Comparison of ENCODE assay signal across 23 cellular contexts in genomic region chr1:40985875-40986274, GRCh38. TPM values are rescaled to one million over a fixed set of nuclear protein-coding genes. Genes with fewer than 3 reads are reported as not detected.
DNase-seq lines count a peak whose midpoint lies in the region; ATAC-seq and TF ChIP-seq lines count a peak whose summit lies in the region.
"Had no signal": no experiment of that assay in that cellular context is flagged by ENCODE, and none has a peak within 500 bp of the region (broad histone marks: within the 10 kb centered on the region; RNA-seq: fewer than 3 reads in every experiment).

No MANE protein-coding gene starts in this region.

- H3K27me3 ChIP-seq in thyroid gland: no peaks in the 10 kb centered on the region
- H3K27me3 ChIP-seq: brain microvascular endothelial cell, dorsolateral prefrontal cortex, esophagus squamous epithelium, MG63, neutrophil had no signal

- peaks cover 55% of the 10 kb centered on the region for H3K4me1 Mint-ChIP-seq in activated CD8-positive, alpha-beta T cell treated with anti-CD3 and anti-CD28 coated beads for 36 hours (ENCODE audit: low read depth)
- peaks cover 33% of the 10 kb centered on the region for H3K4me1 Mint-ChIP-seq in activated CD8-positive, alpha-beta T cell treated with anti-CD3 and anti-CD28 coated beads, Interleukin-2, amount 10 ng/mL, durations not matched to agents 7 days and 5 days (ENCODE audit: low read depth)
- H3K4me1 Mint-ChIP-seq in activated T-helper 2 cell treated with anti-CD3 and anti-CD28 coated beads, Interferon-gamma antibody, Interleukin-2, Interleukin-4, amounts not matched to agents 10 μg/mL and 5 μg/mL and 100 μg/mL, durations not matched to agents 14 hours and 24 hours and 36 hours (ENCODE audit: low read depth): peaks cover 59% of the 10 kb centered on the region
- peaks cover 18 to 21% of the 10 kb centered on the region in 2 donors for H3K4me1 Mint-ChIP-seq in natural killer cell treated with Interleukin-12 subunit alpha and Interleukin-12 subunit beta and Interleukin-15 and Interleukin-18, amount 100 ng/mL, for 72 hours (ENCODE audit: low read depth in 2 of 2)

- WGBS in thyroid gland, 2 donors: 83 to 94% methylated on average over 3 of the region's 3 CpGs

- no peaks in the 10 kb centered on the region for H3K9me3 ChIP-seq in thyroid gland
- H3K9me3 ChIP-seq: esophagus squamous epithelium, MG63, neutrophil had no signal

- H3K9me3 Mint-ChIP-seq in activated CD8-positive, alpha-beta T cell treated with anti-CD3 and anti-CD28 coated beads for 36 hours: no peaks in the 10 kb centered on the region
- H3K9me3 Mint-ChIP-seq in activated CD8-positive, alpha-beta T cell treated with anti-CD3 and anti-CD28 coated beads, Interleukin-2, amount 10 ng/mL, durations not matched to agents 7 days and 5 days (ENCODE audit: insufficient read depth): no peaks in the 10 kb centered on the region
- no peaks in the 10 kb centered on the region for H3K9me3 Mint-ChIP-seq in activated T-helper 2 cell treated with anti-CD3 and anti-CD28 coated beads, Interferon-gamma antibody, Interleukin-2, Interleukin-4, amounts not matched to agents 10 μg/mL and 5 μg/mL and 100 μg/mL, durations not matched to agents 14 hours and 24 hours and 36 hours
- no peaks in the 10 kb centered on the region for H3K9me3 Mint-ChIP-seq in natural killer cell treated with Interleukin-12 subunit alpha and Interleukin-12 subunit beta and Interleukin-15 and Interleukin-18, amount 100 ng/mL, for 72 hours
- H3K9me3 Mint-ChIP-seq: CD4-positive, alpha-beta memory T cell had no signal

- peaks cover 37 to 57% of the 10 kb centered on the region in 2 donors for H3K4me1 ChIP-seq in thyroid gland

- CTCF ChIA-PET in activated CD8-positive, alpha-beta T cell treated with anti-CD3 and anti-CD28 coated beads for 36 hours (lab: Charles Lee): interaction anchor here (2.0 kb wide), 1 partner anchor 17 kb away, joined by 8 read pairs; no protein-coding TSS in a partner anchor
- CTCF ChIA-PET in activated CD8-positive, alpha-beta T cell treated with anti-CD3 and anti-CD28 coated beads, Interleukin-2, amount 10 ng/mL, durations not matched to agents 7 days and 5 days (lab: Charles Lee): interaction anchor here (1.1 kb wide), 1 partner anchor 37 kb away, joined by 3 read pairs; no protein-coding TSS in a partner anchor

- peaks cover 96% of the 10 kb centered on the region for H3K36me3 Mint-ChIP-seq in activated CD8-positive, alpha-beta T cell treated with anti-CD3 and anti-CD28 coated beads for 36 hours (ENCODE audit: low read depth)
- H3K36me3 Mint-ChIP-seq in activated CD8-positive, alpha-beta T cell treated with anti-CD3 and anti-CD28 coated beads, Interleukin-2, amount 10 ng/mL, durations not matched to agents 7 days and 5 days (ENCODE audit: low read depth): peaks cover 83% of the 10 kb centered on the region
- H3K36me3 Mint-ChIP-seq in activated T-helper 2 cell treated with anti-CD3 and anti-CD28 coated beads, Interferon-gamma antibody, Interleukin-2, Interleukin-4, amounts not matched to agents 10 μg/mL and 5 μg/mL and 100 μg/mL, durations not matched to agents 14 hours and 24 hours and 36 hours (ENCODE audit: low read depth): peaks cover 96% of the 10 kb centered on the region
- H3K36me3 Mint-ChIP-seq in natural killer cell treated with Interleukin-12 subunit alpha and Interleukin-12 subunit beta and Interleukin-15 and Interleukin-18, amount 100 ng/mL, for 72 hours: peaks cover 52% of the 10 kb centered on the region

- H3K27me3 Mint-ChIP-seq in activated CD8-positive, alpha-beta T cell treated with anti-CD3 and anti-CD28 coated beads for 36 hours: no peaks in the 10 kb centered on the region
- H3K27me3 Mint-ChIP-seq in activated CD8-positive, alpha-beta T cell treated with anti-CD3 and anti-CD28 coated beads, Interleukin-2, amount 10 ng/mL, durations not matched to agents 7 days and 5 days (ENCODE audit: low read depth): no peaks in the 10 kb centered on the region
- H3K27me3 Mint-ChIP-seq in activated T-helper 2 cell treated with anti-CD3 and anti-CD28 coated beads, Interferon-gamma antibody, Interleukin-2, Interleukin-4, amounts not matched to agents 10 μg/mL and 5 μg/mL and 100 μg/mL, durations not matched to agents 14 hours and 24 hours and 36 hours (ENCODE audit: low read depth): no peaks in the 10 kb centered on the region
- no peaks in the 10 kb centered on the region for H3K27me3 Mint-ChIP-seq in natural killer cell treated with Interleukin-12 subunit alpha and Interleukin-12 subunit beta and Interleukin-15 and Interleukin-18, amount 100 ng/mL, for 72 hours
- H3K27me3 Mint-ChIP-seq: CD4-positive, alpha-beta memory T cell had no signal

- DNase-seq in activated CD8-positive, alpha-beta T cell treated with anti-CD3 and anti-CD28 coated beads for 36 hours: no peak
- DNase-seq in activated CD8-positive, alpha-beta T cell treated with anti-CD3 and anti-CD28 coated beads, Interleukin-2, amount 10 ng/mL, durations not matched to agents 7 days and 5 days: no peak
- no peak for DNase-seq in activated T-helper 2 cell treated with anti-CD3 and anti-CD28 coated beads, Interferon-gamma antibody, Interleukin-2, Interleukin-4, amounts not matched to agents 10 μg/mL and 5 μg/mL and 100 μg/mL, durations not matched to agents 14 hours and 24 hours and 36 hours (ENCODE audit: low spot score)
- DNase-seq in kidney glomerular epithelial cell (lab: John Stamatoyannopoulos, UW) (peak; percentile 36), thyroid gland (no peak), hepatic stellate cell (ENCODE audit: low spot score) (no peak), NCI-H82 (lab: John Stamatoyannopoulos, UW) (no peak)
- DNase-seq in natural killer cell treated with Interleukin-12 subunit alpha and Interleukin-12 subunit beta and Interleukin-15 and Interleukin-18, amount 100 ng/mL, for 72 hours (ENCODE audit: low spot score): no peak
- DNase-seq: ACHN; activated CD4-positive, alpha-beta T cell treated with anti-CD3 and anti-CD28 coated beads, Interleukin-2, amount 50 U/mL, for 4 hours; activated effector memory CD4-positive, alpha-beta T cell treated with anti-CD3 and anti-CD28 coated beads, Interleukin-2, amount 50 U/mL, for 16 hours; brain microvascular endothelial cell; CD4-positive, alpha-beta memory T cell; esophagus squamous epithelium; islet precursor cell; MG63; NCI-H187 treated with DMSO at 0.1 percent for 48 hours; NCI-H510A treated with DMSO at 0.1 percent for 48 hours; OCI-M1; stimulated activated CD4-positive, alpha-beta T cell treated with anti-CD3 and anti-CD28 coated beads, Interleukin-2, amount 100 ng/mL, for 48 hours; trophoblast cell had no signal

- intact Hi-C loops in activated CD8-positive, alpha-beta T cell treated with anti-CD3 and anti-CD28 coated beads for 36 hours (cut with micrococcal nuclease): no loop called here
- intact Hi-C loops in activated T-helper 2 cell treated with anti-CD3 and anti-CD28 coated beads, Interferon-gamma antibody, Interleukin-2, Interleukin-4, amounts not matched to agents 10 μg/mL and 5 μg/mL and 100 μg/mL, durations not matched to agents 14 hours and 24 hours and 36 hours (cut with micrococcal nuclease): loop anchor here (10.0 kb wide), 2 partner anchors 259 to 1699 kb away; partner anchors contain the start of genes SCMH1 and YBX1
- intact Hi-C loops in thyroid gland (cut with DNase I): no loop called here

- POLR2A ChIA-PET in activated CD8-positive, alpha-beta T cell treated with anti-CD3 and anti-CD28 coated beads for 36 hours (lab: Charles Lee): interaction anchor here (1.4 to 7.4 kb wide), 4 partner anchors 8 to 30 kb away, joined by 3 to 67 read pairs (median 12); no protein-coding TSS in a partner anchor
- POLR2A ChIA-PET in activated CD8-positive, alpha-beta T cell treated with anti-CD3 and anti-CD28 coated beads, Interleukin-2, amount 10 ng/mL, durations not matched to agents 7 days and 5 days (lab: Charles Lee): interaction anchor here (0.6 to 1.9 kb wide), 2 partner anchors 15 to 887 kb away, joined by 3 to 4 read pairs; no protein-coding TSS in a partner anchor

- TF ChIP-seq CTCF in activated CD8-positive, alpha-beta T cell treated with anti-CD3 and anti-CD28 coated beads for 36 hours (IDR thresholded peaks at IDR 0.05): no peak
- TF ChIP-seq CTCF in thyroid gland (IDR thresholded peaks at IDR 0.05): no peak

- H3K4me3 ChIP-seq in thyroid gland (replicated peaks in 1 of 3): no peak overlapping the region
- H3K4me3 ChIP-seq: dorsolateral prefrontal cortex, esophagus squamous epithelium, MG63 had no signal

- peak overlapping the region; percentile 65 to 87 (median 78) for H3K27ac ChIP-seq in thyroid gland
- H3K27ac ChIP-seq: brain microvascular endothelial cell, neutrophil had no signal

- no peak for TF ChIP-seq POLR2A in thyroid gland (IDR thresholded peaks at IDR 0.05)

- peaks cover 0 to 4% of the 10 kb centered on the region in 2 donors for H3K36me3 ChIP-seq in thyroid gland

- H3K27ac Mint-ChIP-seq in activated CD8-positive, alpha-beta T cell treated with anti-CD3 and anti-CD28 coated beads for 36 hours: peak overlapping the region; percentile 65
- H3K27ac Mint-ChIP-seq in activated CD8-positive, alpha-beta T cell treated with anti-CD3 and anti-CD28 coated beads, Interleukin-2, amount 10 ng/mL, durations not matched to agents 7 days and 5 days: no peak overlapping the region
- H3K27ac Mint-ChIP-seq in activated T-helper 2 cell treated with anti-CD3 and anti-CD28 coated beads, Interferon-gamma antibody, Interleukin-2, Interleukin-4, amounts not matched to agents 10 μg/mL and 5 μg/mL and 100 μg/mL, durations not matched to agents 14 hours and 24 hours and 36 hours: peak overlapping the region; percentile 72
- no peak overlapping the region for H3K27ac Mint-ChIP-seq in natural killer cell treated with Interleukin-12 subunit alpha and Interleukin-12 subunit beta and Interleukin-15 and Interleukin-18, amount 100 ng/mL, for 72 hours

- no peak overlapping the region for H3K4me3 Mint-ChIP-seq in activated CD8-positive, alpha-beta T cell treated with anti-CD3 and anti-CD28 coated beads for 36 hours
- no peak overlapping the region for H3K4me3 Mint-ChIP-seq in activated CD8-positive, alpha-beta T cell treated with anti-CD3 and anti-CD28 coated beads, Interleukin-2, amount 10 ng/mL, durations not matched to agents 7 days and 5 days
- no peak overlapping the region for H3K4me3 Mint-ChIP-seq in activated T-helper 2 cell treated with anti-CD3 and anti-CD28 coated beads, Interferon-gamma antibody, Interleukin-2, Interleukin-4, amounts not matched to agents 10 μg/mL and 5 μg/mL and 100 μg/mL, durations not matched to agents 14 hours and 24 hours and 36 hours (ENCODE audit: low read depth)
- no peak overlapping the region for H3K4me3 Mint-ChIP-seq in natural killer cell treated with Interleukin-12 subunit alpha and Interleukin-12 subunit beta and Interleukin-15 and Interleukin-18, amount 100 ng/mL, for 72 hours
- H3K4me3 Mint-ChIP-seq: CD4-positive, alpha-beta memory T cell had no signal

- ATAC-seq in activated CD8-positive, alpha-beta T cell treated with anti-CD3 and anti-CD28 coated beads for 36 hours: no peak
- no peak for ATAC-seq in activated CD8-positive, alpha-beta T cell treated with anti-CD3 and anti-CD28 coated beads, Interleukin-2, amount 10 ng/mL, durations not matched to agents 7 days and 5 days
- ATAC-seq in natural killer cell treated with Interleukin-12 subunit alpha and Interleukin-12 subunit beta and Interleukin-15 and Interleukin-18, amount 100 ng/mL, for 72 hours: no peak

RNA-seq across cellular contexts. Expression of gene CTPS1, which starts 6.4 kb away (rescaled TPM):
- total RNA-seq in activated CD8-positive, alpha-beta T cell treated with anti-CD3 and anti-CD28 coated beads for 36 hours: 100 to 1,000 TPM; 100 to 102 TPM
- total RNA-seq in activated CD8-positive, alpha-beta T cell treated with anti-CD3 and anti-CD28 coated beads, Interleukin-2, amount 10 ng/mL, durations not matched to agents 7 days and 5 days: 10 to 100 TPM; 72.6 to 74.5 TPM
- 124 and 127 TPM in 2 replicates for total RNA-seq in activated T-helper 2 cell treated with anti-CD3 and anti-CD28 coated beads, Interferon-gamma antibody, Interleukin-2, Interleukin-4, amounts not matched to agents 10 μg/mL and 5 μg/mL and 100 μg/mL, durations not matched to agents 14 hours and 24 hours and 36 hours
- 10 to 100 TPM; 10.1 to 20.3 (median 11.8) TPM for total RNA-seq in thyroid gland
- total RNA-seq in natural killer cell treated with Interleukin-12 subunit alpha and Interleukin-12 subunit beta and Interleukin-15 and Interleukin-18, amount 100 ng/mL, for 72 hours: 100 to 1,000 TPM in 1 of 2 donors, 10 to 100 TPM in 1; 83.1 to 152 TPM

RNA-seq across cellular contexts. Expression of gene SLFNL1, which starts 35.6 kb away (rescaled TPM):
- under 1 TPM; 0.22 to 0.25 TPM for total RNA-seq in activated CD8-positive, alpha-beta T cell treated with anti-CD3 and anti-CD28 coated beads for 36 hours
- total RNA-seq in activated CD8-positive, alpha-beta T cell treated with anti-CD3 and anti-CD28 coated beads, Interleukin-2, amount 10 ng/mL, durations not matched to agents 7 days and 5 days: under 1 TPM; 0.29 to 0.40 TPM
- total RNA-seq in activated T-helper 2 cell treated with anti-CD3 and anti-CD28 coated beads, Interferon-gamma antibody, Interleukin-2, Interleukin-4, amounts not matched to agents 10 μg/mL and 5 μg/mL and 100 μg/mL, durations not matched to agents 14 hours and 24 hours and 36 hours: 0.14 and 0.18 TPM in 2 replicates
- 1 to 10 TPM in 2 of 4 donors, under 1 TPM in 2; 0.44 to 1.7 (median 0.92) TPM for total RNA-seq in thyroid gland
- total RNA-seq in natural killer cell treated with Interleukin-12 subunit alpha and Interleukin-12 subunit beta and Interleukin-15 and Interleukin-18, amount 100 ng/mL, for 72 hours: under 1 TPM; 0.14 to 0.33 TPM

Comparison
In these comparisons a context has a peak if more than half of its experiments do, and no peak if none do; other contexts are left out.
1. H3K27ac Mint-ChIP-seq: peak in activated CD8-positive, alpha-beta T cell treated with anti-CD3 and anti-CD28 coated beads for 36 hours (single experiment) and activated T-helper 2 cell treated with anti-CD3 and anti-CD28 coated beads, Interferon-gamma antibody, Interleukin-2, Interleukin-4, amounts not matched to agents 10 μg/mL and 5 μg/mL and 100 μg/mL, durations not matched to agents 14 hours and 24 hours and 36 hours (single experiment); none in activated CD8-positive, alpha-beta T cell treated with anti-CD3 and anti-CD28 coated beads, Interleukin-2, amount 10 ng/mL, durations not matched to agents 7 days and 5 days (single experiment) and natural killer cell treated with Interleukin-12 subunit alpha and Interleukin-12 subunit beta and Interleukin-15 and Interleukin-18, amount 100 ng/mL, for 72 hours (0 of 2).